ENCODE assay signal across 15 cellular contexts in genomic region chr17:28398280-28398981, GRCh38. TPM values are rescaled to one million over a fixed set of nuclear protein-coding genes. Genes with fewer than 3 reads are reported as not detected.
DNase-seq lines count a peak whose midpoint lies in the region; ATAC-seq and TF ChIP-seq lines count a peak whose summit lies in the region.
"Had no signal": no experiment of that assay in that cellular context is flagged by ENCODE, and none has a peak within 500 bp of the region (broad histone marks: within the 10 kb centered on the region; RNA-seq: fewer than 3 reads in every experiment).

No MANE protein-coding gene starts in this region.

- H3K4me1 ChIP-seq in BLaER1 treated with 17β-estradiol and CSF1 and Interleukin-3, amounts not matched to agents 10 nM and 100 nM: peaks cover 21 to 95% (median 58%) of the 10 kb centered on the region in 10 experiments
- H3K4me1 ChIP-seq in liver (ENCODE audit: control insufficient read depth in 4 of 4, insufficient read depth in 4 of 4, low read length in 3 of 4): peaks cover 9 to 42% (median 29%) of the 10 kb centered on the region in 4 donors
- H3K4me1 ChIP-seq: esophagus squamous epithelium had no signal

- DNase-seq in HK-2 (ENCODE audit: unreplicated experiment) (peak; percentile 59), cerebellar nuclear complex (lab: John Stamatoyannopoulos, UW) (no peak), progenitor cell of endocrine pancreas (ENCODE audit: low spot score, unreplicated experiment) (no peak), mucosa of gallbladder (ENCODE audit: low spot score) (no peak)
- no peak for DNase-seq in central memory CD8-positive, alpha-beta T cell (ENCODE audit: low spot score in 2 of 2)
- no peak for DNase-seq in stimulated activated CD4-positive, alpha-beta T cell treated with anti-CD3 and anti-CD28 coated beads, Interleukin-4, amount 100 ng/mL, for 24 hours
- DNase-seq: activated CD4-positive, CD25-positive, alpha-beta regulatory T cell treated with anti-CD3 and anti-CD28 coated beads, Interleukin-2, amount 50 U/mL, for 72 hours; CD4-positive, CD25-positive, alpha-beta regulatory T cell; esophagus squamous epithelium; natural killer cell; NCI-H2171 treated with DMSO at 0.1 percent for 48 hours had no signal

- peak overlapping the region; percentile 54 to 100 (median 74) for H3K4me2 ChIP-seq in BLaER1 treated with 17β-estradiol and CSF1 and Interleukin-3, amounts not matched to agents 10 nM and 100 nM
- H3K4me2 ChIP-seq: KMS-11 had no signal

- no peak overlapping the region for H3K4me3 Mint-ChIP-seq in central memory CD8-positive, alpha-beta T cell
- H3K4me3 Mint-ChIP-seq in progenitor cell of endocrine pancreas (ENCODE audit: low read depth): no peak overlapping the region
- H3K4me3 Mint-ChIP-seq: CD4-positive, CD25-positive, alpha-beta regulatory T cell; natural killer cell had no signal

- H3K27me3 Mint-ChIP-seq in central memory CD8-positive, alpha-beta T cell: no peaks in the 10 kb centered on the region
- H3K27me3 Mint-ChIP-seq in progenitor cell of endocrine pancreas: no peaks in the 10 kb centered on the region
- H3K27me3 Mint-ChIP-seq: CD4-positive, CD25-positive, alpha-beta regulatory T cell had no signal

- H3K4me1 Mint-ChIP-seq in central memory CD8-positive, alpha-beta T cell: no peaks in the 10 kb centered on the region
- H3K4me1 Mint-ChIP-seq in progenitor cell of endocrine pancreas (ENCODE audit: low read depth): no peaks in the 10 kb centered on the region
- H3K4me1 Mint-ChIP-seq: natural killer cell had no signal

- no peaks in the 10 kb centered on the region for H3K9me3 Mint-ChIP-seq in central memory CD8-positive, alpha-beta T cell
- H3K9me3 Mint-ChIP-seq in progenitor cell of endocrine pancreas (ENCODE audit: low read depth): no peaks in the 10 kb centered on the region
- H3K9me3 Mint-ChIP-seq: CD4-positive, CD25-positive, alpha-beta regulatory T cell; natural killer cell had no signal

- H3K27ac ChIP-seq in BLaER1 treated with 17β-estradiol and CSF1 and Interleukin-3, amounts not matched to agents 10 nM and 100 nM: peak overlapping the region in 10 of 11 experiments; percentile 15 to 66 (median 50); a peak in 18 of 22 replicates
- peak overlapping the region in 1 of 2 donors; percentile 23 for H3K27ac ChIP-seq in liver (ENCODE audit: low read depth in 1 of 2, low read length in 2 of 2)
- H3K27ac ChIP-seq: cardiac muscle cell, KMS-11 had no signal

- H3K9ac ChIP-seq in BLaER1 treated with 17β-estradiol and CSF1 and Interleukin-3, amounts not matched to agents 10 nM and 100 nM: peak overlapping the region; percentile 10 to 61 (median 45); a peak in 15 of 22 replicates
- no peak overlapping the region for H3K9ac ChIP-seq in liver (ENCODE audit: low read depth in 1 of 2, low read length in 2 of 2)
- H3K9ac ChIP-seq: KMS-11 had no signal

- peaks cover 28 to 75% (median 48%) of the 10 kb centered on the region in 11 experiments for H3K36me3 ChIP-seq in BLaER1 treated with 17β-estradiol and CSF1 and Interleukin-3, amounts not matched to agents 10 nM and 100 nM
- peaks cover 3 to 50% (median 32%) of the 10 kb centered on the region in 4 donors for H3K36me3 ChIP-seq in liver (ENCODE audit: control insufficient read depth in 4 of 4, insufficient read depth in 3 of 4, low read depth in 1 of 4, low read length in 3 of 4)
- H3K36me3 ChIP-seq: cardiac muscle cell had no signal

- WGBS in liver: 58% methylated on average over 6 of the region's 6 CpGs

- H3K27me3 ChIP-seq in BLaER1 treated with 17β-estradiol and CSF1 and Interleukin-3, amounts not matched to agents 10 nM and 100 nM: no peaks in the 10 kb centered on the region
- no peaks in the 10 kb centered on the region for H3K27me3 ChIP-seq in liver (ENCODE audit: control insufficient read depth in 4 of 4, insufficient read depth in 4 of 4, low read length in 3 of 4)
- H3K27me3 ChIP-seq: cardiac muscle cell, esophagus squamous epithelium had no signal

- peaks cover 8% of the 10 kb centered on the region for H3K36me3 Mint-ChIP-seq in central memory CD8-positive, alpha-beta T cell (ENCODE audit: insufficient read depth)
- H3K36me3 Mint-ChIP-seq in progenitor cell of endocrine pancreas (ENCODE audit: insufficient read depth): peaks cover 7% of the 10 kb centered on the region
- H3K36me3 Mint-ChIP-seq: natural killer cell had no signal

- TF ChIP-seq CTCF in liver (IDR thresholded peaks at IDR 0.05; ENCODE audit: low read depth, low read length, missing input control): no peak
- TF ChIP-seq CTCF in progenitor cell of endocrine pancreas (IDR thresholded peaks at IDR 0.05; ENCODE audit: unreplicated experiment): no peak

- H3K27ac Mint-ChIP-seq in central memory CD8-positive, alpha-beta T cell (ENCODE audit: low read depth): peak overlapping the region; percentile 45
- H3K27ac Mint-ChIP-seq in progenitor cell of endocrine pancreas: no peak overlapping the region

- H4K20me1 ChIP-seq in BLaER1 treated with 17β-estradiol and CSF1 and Interleukin-3, amounts not matched to agents 10 nM and 100 nM: peaks cover 0 to 12% (median 0%) of the 10 kb centered on the region in 11 experiments; a peak in 5 of 22 replicates

- TF ChIP-seq RAD21 in liver (IDR thresholded peaks at IDR 0.05): no peak

- no peak for ATAC-seq in central memory CD8-positive, alpha-beta T cell (replicated peaks; ENCODE audit: extremely low read depth, poor library complexity, severe bottlenecking)
- ATAC-seq: natural killer cell had no signal

- no peak overlapping the region for H3K4me3 ChIP-seq in BLaER1 treated with 17β-estradiol and CSF1 and Interleukin-3, amounts not matched to agents 10 nM and 100 nM
- H3K4me3 ChIP-seq in liver (ENCODE audit: low read depth in 1 of 3, low read length in 3 of 3): no peak overlapping the region
- H3K4me3 ChIP-seq: cardiac muscle cell, esophagus squamous epithelium had no signal

- H3K9me3 ChIP-seq in BLaER1 treated with 17β-estradiol and CSF1 and Interleukin-3, amounts not matched to agents 10 nM and 100 nM (replicated peaks in 1 of 11): no peaks in the 10 kb centered on the region
- no peaks in the 10 kb centered on the region for H3K9me3 ChIP-seq in liver (ENCODE audit: control insufficient read depth in 4 of 4, low read length in 3 of 4)
- H3K9me3 ChIP-seq: esophagus squamous epithelium had no signal

TF ChIP-seq in liver, 16 proteins besides CTCF, POLR2A, EP300 and RAD21 (continues in another document):
- TF ChIP-seq, protein P1, sequence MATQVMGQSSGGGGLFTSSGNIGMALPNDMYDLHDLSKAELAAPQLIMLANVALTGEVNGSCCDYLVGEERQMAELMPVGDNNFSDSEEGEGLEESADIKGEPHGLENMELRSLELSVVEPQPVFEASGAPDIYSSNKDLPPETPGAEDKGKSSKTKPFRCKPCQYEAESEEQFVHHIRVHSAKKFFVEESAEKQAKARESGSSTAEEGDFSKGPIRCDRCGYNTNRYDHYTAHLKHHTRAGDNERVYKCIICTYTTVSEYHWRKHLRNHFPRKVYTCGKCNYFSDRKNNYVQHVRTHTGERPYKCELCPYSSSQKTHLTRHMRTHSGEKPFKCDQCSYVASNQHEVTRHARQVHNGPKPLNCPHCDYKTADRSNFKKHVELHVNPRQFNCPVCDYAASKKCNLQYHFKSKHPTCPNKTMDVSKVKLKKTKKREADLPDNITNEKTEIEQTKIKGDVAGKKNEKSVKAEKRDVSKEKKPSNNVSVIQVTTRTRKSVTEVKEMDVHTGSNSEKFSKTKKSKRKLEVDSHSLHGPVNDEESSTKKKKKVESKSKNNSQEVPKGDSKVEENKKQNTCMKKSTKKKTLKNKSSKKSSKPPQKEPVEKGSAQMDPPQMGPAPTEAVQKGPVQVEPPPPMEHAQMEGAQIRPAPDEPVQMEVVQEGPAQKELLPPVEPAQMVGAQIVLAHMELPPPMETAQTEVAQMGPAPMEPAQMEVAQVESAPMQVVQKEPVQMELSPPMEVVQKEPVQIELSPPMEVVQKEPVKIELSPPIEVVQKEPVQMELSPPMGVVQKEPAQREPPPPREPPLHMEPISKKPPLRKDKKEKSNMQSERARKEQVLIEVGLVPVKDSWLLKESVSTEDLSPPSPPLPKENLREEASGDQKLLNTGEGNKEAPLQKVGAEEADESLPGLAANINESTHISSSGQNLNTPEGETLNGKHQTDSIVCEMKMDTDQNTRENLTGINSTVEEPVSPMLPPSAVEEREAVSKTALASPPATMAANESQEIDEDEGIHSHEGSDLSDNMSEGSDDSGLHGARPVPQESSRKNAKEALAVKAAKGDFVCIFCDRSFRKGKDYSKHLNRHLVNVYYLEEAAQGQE (IDR thresholded peaks at IDR 0.05): peak; percentile 35
- peak; percentile 72 for TF ChIP-seq SP1 (IDR thresholded peaks at IDR 0.05)
- TF ChIP-seq HNF4G (IDR thresholded peaks at IDR 0.05): peak; percentile 18
- no peak for TF ChIP-seq FOXA1 (IDR thresholded peaks at IDR 0.05)
- TF ChIP-seq RXRA (IDR thresholded peaks at IDR 0.05): peak; percentile 80 to 88
- TF ChIP-seq HNF4A (conservative IDR thresholded peaks at IDR 0.05): peak; percentile 85 to 90
- peak; percentile 47 to 63 for TF ChIP-seq JUND (IDR thresholded peaks at IDR 0.05)
- TF ChIP-seq EGR1 (IDR thresholded peaks at IDR 0.05; ENCODE audit: low read depth in 2 of 2): no peak
- TF ChIP-seq, protein P2, sequence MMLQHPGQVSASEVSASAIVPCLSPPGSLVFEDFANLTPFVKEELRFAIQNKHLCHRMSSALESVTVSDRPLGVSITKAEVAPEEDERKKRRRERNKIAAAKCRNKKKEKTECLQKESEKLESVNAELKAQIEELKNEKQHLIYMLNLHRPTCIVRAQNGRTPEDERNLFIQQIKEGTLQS (IDR thresholded peaks at IDR 0.05): no peak
- TF ChIP-seq TAF1 (conservative IDR thresholded peaks at IDR 0.05): no peak
- TF ChIP-seq, protein P3, sequence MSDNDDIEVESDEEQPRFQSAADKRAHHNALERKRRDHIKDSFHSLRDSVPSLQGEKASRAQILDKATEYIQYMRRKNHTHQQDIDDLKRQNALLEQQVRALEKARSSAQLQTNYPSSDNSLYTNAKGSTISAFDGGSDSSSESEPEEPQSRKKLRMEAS (IDR thresholded peaks at IDR 0.05): no peak

RNA-seq across cellular contexts. Expression of gene SLC46A1, which starts 7.6 kb away (rescaled TPM):
- total RNA-seq in liver: 10 to 100 TPM; 13.6 to 47.9 TPM
- 10 to 100 TPM; 17.9 to 20.4 TPM for polyA plus RNA-seq in liver
- 15.7 and 16.1 TPM in 2 replicates for total RNA-seq in progenitor cell of endocrine pancreas
- 46.2 TPM for total RNA-seq in mucosa of gallbladder

RNA-seq across cellular contexts. Expression of gene SARM1, which starts 26.9 kb away (rescaled TPM):
- total RNA-seq in liver (1 to 10 TPM; 4.9 to 5.4 TPM), progenitor cell of endocrine pancreas (20.0 and 20.5 TPM in 2 replicates), mucosa of gallbladder (27.8 TPM)
- polyA plus RNA-seq in liver: 1 to 10 TPM; 2.4 to 5.4 TPM

RNA-seq across cellular contexts. Expression of gene VTN, which starts 28.3 kb away (rescaled TPM):
- total RNA-seq in liver (1,000 to 10,000 TPM; 1,668 to 3,689 TPM), progenitor cell of endocrine pancreas (128 and 139 TPM in 2 replicates), mucosa of gallbladder (424 TPM)
- 1,000 to 10,000 TPM; 3,352 to 4,059 TPM for polyA plus RNA-seq in liver
- total RNA-seq: CD4-positive, CD25-positive, alpha-beta regulatory T cell; natural killer cell had no signal

RNA-seq across cellular contexts. Expression of gene SEBOX, which starts 33.4 kb away (rescaled TPM):
- under 1 TPM; 0.19 to 0.59 TPM for total RNA-seq in liver
- polyA plus RNA-seq in liver: not detected
- not detected in 2 replicates for total RNA-seq in progenitor cell of endocrine pancreas
- total RNA-seq in mucosa of gallbladder: not detected
- total RNA-seq: cardiac muscle cell; CD4-positive, CD25-positive, alpha-beta regulatory T cell; esophagus squamous epithelium; natural killer cell had no signal
- polyA plus RNA-seq: CD4-positive, CD25-positive, alpha-beta regulatory T cell had no signal

RNA-seq across cellular contexts. Expression of gene POLDIP2, which starts 41.1 kb away (rescaled TPM):
- 100 to 1,000 TPM in 1 of 2 donors, 10 to 100 TPM in 1; 65.5 to 117 TPM for total RNA-seq in liver
- polyA plus RNA-seq in liver: 100 to 1,000 TPM in 1 of 2 donors, 10 to 100 TPM in 1; 90.2 to 150 TPM
- total RNA-seq in progenitor cell of endocrine pancreas: 66.0 and 68.6 TPM in 2 replicates
- 88.8 TPM for total RNA-seq in mucosa of gallbladder

Comparison
In these comparisons a context has a peak if more than half of its experiments do, and no peak if none do; other contexts are left out.
1. H3K9ac ChIP-seq: peak in BLaER1 treated with 17β-estradiol and CSF1 and Interleukin-3, amounts not matched to agents 10 nM and 100 nM (11 of 11); none in liver (0 of 2).